In genomic region chr4:1249148-1249730, GRCh38 we compare ENCODE assay signal across 8 cellular contexts. TPM values are rescaled to one million over a fixed set of nuclear protein-coding genes. Genes with fewer than 3 reads are reported as not detected.
DNase-seq lines count a peak whose midpoint lies in the region; ATAC-seq, FAIRE-seq and TF ChIP-seq lines count a peak whose summit lies in the region.

No MANE protein-coding gene starts in this region.

- H3K36me3 ChIP-seq in neuron (ENCODE audit: insufficient read depth, low read length) = peaks cover 22% of the 10 kb centered on the region
- peaks cover 0 to 3% of the 10 kb centered on the region in 2 donors for H3K36me3 ChIP-seq in stomach smooth muscle (ENCODE audit: control insufficient read depth in 2 of 2, insufficient read depth in 2 of 2, low read length in 2 of 2)

- H3K4me3 ChIP-seq in foreskin fibroblast (ENCODE audit: low read depth in 1 of 2, low read length in 2 of 2) (peak overlapping the region; percentile 39 to 54), neuron (ENCODE audit: low read length) (peak overlapping the region; percentile 71), stomach smooth muscle (ENCODE audit: low read length in 2 of 2) (peak overlapping the region; percentile 59 to 80)

- no peak for FAIRE-seq in D721Med (lab: Jason Lieb, UNC)

- H3K27ac ChIP-seq in stomach smooth muscle (ENCODE audit: low read length) = peak overlapping the region; percentile 89

- H3K4me1 ChIP-seq in neuron (ENCODE audit: insufficient read depth, low read length) = peaks cover 24% of the 10 kb centered on the region
- H3K4me1 ChIP-seq in stomach smooth muscle (ENCODE audit: control insufficient read depth, insufficient read depth, low read length) = peaks cover 58% of the 10 kb centered on the region

- H3K27me3 ChIP-seq in neuron (ENCODE audit: insufficient read depth, low read length) (no peaks in the 10 kb centered on the region), stomach smooth muscle (ENCODE audit: control insufficient read depth in 1 of 2, insufficient read depth in 2 of 2, low read length in 2 of 2) (no peaks in the 10 kb centered on the region)

- peak; percentile 23 for ATAC-seq in GM19468 (IDR thresholded peaks at IDR 0.05; ENCODE audit: extremely low read depth, unreplicated experiment)

- DNase-seq in D721Med (ENCODE audit: insufficient read length, low spot score) = peak; percentile 78
- peak; percentile 85 for DNase-seq in HT-29 (ENCODE audit: low spot score)
- peak; percentile 83 for DNase-seq in RPMI7951 (ENCODE audit: low read depth)
- peak; percentile 94 for DNase-seq in activated effector memory CD4-positive, alpha-beta T cell treated with anti-CD3 and anti-CD28 coated beads, Interleukin-2, amount 50 U/mL, for 16 hours
- peak; percentile 91 to 97 for DNase-seq in foreskin fibroblast

- H3K9me3 ChIP-seq in neuron (ENCODE audit: low read length) (peaks cover 23% of the 10 kb centered on the region), stomach smooth muscle (ENCODE audit: control insufficient read depth in 2 of 2, low read length in 2 of 2) (no peaks in the 10 kb centered on the region)

- H2AFZ ChIP-seq in neuron (ENCODE audit: low read depth, low read length) = peak overlapping the region; percentile 72

- TF ChIP-seq CTCF in D721Med (IDR thresholded peaks at IDR 0.05; ENCODE audit: insufficient read depth, missing control alignments) = no peak
- TF ChIP-seq CTCF in foreskin fibroblast (IDR thresholded peaks at IDR 0.05; ENCODE audit: low read depth, low read length) = no peak

- H3K9ac ChIP-seq in stomach smooth muscle (ENCODE audit: low read length in 2 of 2) = peak overlapping the region; percentile 85 to 89

RNA-seq across cellular contexts. Expression of gene CTBP1, which starts 0.3 kb away (rescaled TPM):
- 631 and 665 TPM in 2 replicates for total RNA-seq in HT-29 (2014; rRNA removed; shearing (Covaris generic))
- total RNA-seq in RPMI7951 (2014; rRNA removed; shearing (Covaris generic)) = 61.3 and 97.9 TPM in 2 replicates

RNA-seq across cellular contexts. Expression of gene MAEA, which starts 40.5 kb away (rescaled TPM):
- 127 and 139 TPM in 2 replicates for total RNA-seq in HT-29 (2014; rRNA removed; shearing (Covaris generic))
- total RNA-seq in RPMI7951 (2014; rRNA removed; shearing (Covaris generic)) = 33.7 and 34.5 TPM in 2 replicates

Comparison
In these comparisons a context has a peak if more than half of its experiments do, and no peak if none do; other contexts are left out.
1. Peak in every context shown above with its lines: DNase-seq, ATAC-seq, H3K4me3 ChIP-seq and H3K27ac ChIP-seq.